In genomic region chr11:109971184-109971523, GRCh38 we compare ENCODE assay signal across 9 cellular contexts.
A peak's percentile ranks its signal among the peaks of the same experiment; 100 is the strongest.
DNase-seq lines count a peak whose midpoint lies in the region; ATAC-seq and TF ChIP-seq lines count a peak whose summit lies in the region.
"Had no signal": no experiment of that assay in that cellular context is flagged by ENCODE, and none has a peak within 500 bp of the region (broad histone marks: within the 10 kb centered on the region; RNA-seq: fewer than 3 reads in every experiment).

No MANE protein-coding gene starts in this region.

- H3K4me1 ChIP-seq in SK-N-SH (ENCODE audit: control insufficient read depth in 1 of 2, insufficient read depth in 2 of 2, low read depth in 1 of 2, low read length in 1 of 2), result peaks cover 0 to 29% of the 10 kb centered on the region in 2 experiments; a peak in 1 of 4 replicates
- peaks cover 10% of the 10 kb centered on the region for H3K4me1 ChIP-seq in smooth muscle cell (ENCODE audit: low read depth)

- H4K20me1 ChIP-seq in SK-N-SH (ENCODE audit: insufficient read depth) (no peaks in the 10 kb centered on the region), smooth muscle cell (ENCODE audit: low read depth) (no peaks in the 10 kb centered on the region)

- no peak; the same call in 2 of the 3 replicates for ATAC-seq in SK-N-SH treated with all-trans-retinoic acid at 6 μM for 48 hours
- no peak for ATAC-seq in HG02973 (IDR thresholded peaks at IDR 0.05; ENCODE audit: unreplicated experiment)
- ATAC-seq: naive thymus-derived CD8-positive, alpha-beta T cell had no signal

- H3K79me2 ChIP-seq in SK-N-SH (ENCODE audit: insufficient read depth) (no peaks in the 10 kb centered on the region), smooth muscle cell (ENCODE audit: low read depth) (no peaks in the 10 kb centered on the region)

- 73% methylated on average over 2 of the region's 2 CpGs for WGBS in SK-N-SH (ENCODE audit: low lambda C conversion rate)
- WGBS in smooth muscle cell (ENCODE audit: low lambda C conversion rate), result 96% methylated on average over 2 of the region's 2 CpGs

- no peaks in the 10 kb centered on the region for H3K9me2 ChIP-seq in SK-N-SH

- H2AFZ ChIP-seq in SK-N-SH (ENCODE audit: low read depth) (peak overlapping the region; percentile 80), smooth muscle cell (ENCODE audit: low read depth) (peak overlapping the region; percentile 60)

- no peaks in the 10 kb centered on the region for H3K9me3 ChIP-seq in SK-N-SH
- H3K9me3 ChIP-seq in smooth muscle cell (replicated peaks; ENCODE audit: low read depth), result no peaks in the 10 kb centered on the region

- H3K27ac ChIP-seq in SK-N-SH (ENCODE audit: low read depth in 2 of 2, low read length in 1 of 2) (peak overlapping the region in 1 of 2 experiments; percentile 3; a peak in 1 of 4 replicates), epithelial cell of prostate (peak overlapping the region; percentile 7), smooth muscle cell (ENCODE audit: low read depth) (no peak overlapping the region)

- H3K27me3 ChIP-seq in SK-N-SH (ENCODE audit: insufficient read depth) (no peaks in the 10 kb centered on the region), smooth muscle cell (ENCODE audit: low read depth) (no peaks in the 10 kb centered on the region)

- no peak for TF ChIP-seq EP300 in SK-N-SH (IDR thresholded peaks at IDR 0.05; ENCODE audit: borderline replicate concordance in 1 of 2, low read depth in 1 of 2, low read length in 1 of 2)

- POLR2A ChIA-PET in SK-N-SH (lab: Yijun Ruan, JAX), result no interaction called here

- no peak for DNase-seq in SK-N-SH
- peak; percentile 70 for DNase-seq in NCI-H2171 treated with DMSO at 0.1 percent for 48 hours (lab: John Stamatoyannopoulos, UW)
- no peak for DNase-seq in epithelial cell of prostate (ENCODE audit: low read depth, low spot score)
- no peak for DNase-seq in smooth muscle cell (lab: John Stamatoyannopoulos, UW; ENCODE audit: unreplicated experiment)
- DNase-seq in dedifferentiated amniotic fluid mesenchymal stem cell (ENCODE audit: extremely low spot score), result no peak
- DNase-seq in ecto neural progenitor cell (ENCODE audit: low spot score), result no peak
- DNase-seq: naive thymus-derived CD8-positive, alpha-beta T cell had no signal

- H3K36me3 ChIP-seq in SK-N-SH (replicated peaks in 1 of 2; ENCODE audit: control insufficient read depth in 1 of 2, insufficient read depth in 2 of 2, low read length in 1 of 2) (no peaks in the 10 kb centered on the region), smooth muscle cell (ENCODE audit: low read depth) (no peaks in the 10 kb centered on the region)

- no peaks in the 10 kb centered on the region for H3F3A ChIP-seq in SK-N-SH (replicated peaks; ENCODE audit: insufficient read depth)
- H3F3A ChIP-seq in smooth muscle cell (ENCODE audit: low read depth), result no peaks in the 10 kb centered on the region

- no peak for TF ChIP-seq CTCF in SK-N-SH (IDR thresholded peaks at IDR 0.05)
- TF ChIP-seq CTCF in smooth muscle cell (IDR thresholded peaks at IDR 0.05; ENCODE audit: borderline replicate concordance, insufficient read depth, poor library complexity, severe bottlenecking), result no peak

- peak overlapping the region; percentile 34; the same call in 1 of the 2 replicates for H3K4me2 ChIP-seq in SK-N-SH
- H3K4me2 ChIP-seq in smooth muscle cell, result no peak overlapping the region

- TF ChIP-seq RAD21 in SK-N-SH (IDR thresholded peaks at IDR 0.05; ENCODE audit: low read length), result no peak

- CTCF ChIA-PET in SK-N-SH (lab: Yijun Ruan, JAX), result interaction anchor here (1.0 kb wide), 1 partner anchor 27 kb away, joined by 3 read pairs; no protein-coding TSS in a partner anchor

- 0 out of 4 replicates have a peak overlapping the region, but pooled peaks of 1 of the 2 experiments have one; percentile 1 for H3K4me3 ChIP-seq in SK-N-SH (ENCODE audit: low read depth in 2 of 2, low read length in 1 of 2)
- H3K4me3 ChIP-seq in smooth muscle cell, result no peak overlapping the region

- H3K9ac ChIP-seq in SK-N-SH (no peak overlapping the region), smooth muscle cell (ENCODE audit: low read depth) (no peak overlapping the region)

TF ChIP-seq in SK-N-SH, 30 proteins besides CTCF, POLR2A, EP300 and RAD21:
- TF ChIP-seq GABPA (IDR thresholded peaks at IDR 0.05; ENCODE audit: low read depth) (peak; percentile 25; the same call in 1 of the 2 replicates), CHD2 (IDR thresholded peaks at IDR 0.05; ENCODE audit: low read length, partially characterized antibody) (no peak)

TF ChIP-seq in SK-N-SH treated with all-trans-retinoic acid at 6 μM for 48 hours, 23 proteins besides CTCF, POLR2A, EP300 and RAD21:
- TF ChIP-seq CSDC2 (CRISPR knock-in tag; IDR thresholded peaks at IDR 0.05) (no peak), PPARA (CRISPR knock-in tag; IDR thresholded peaks at IDR 0.05; ENCODE audit: borderline replicate concordance) (no peak)
